In the genomic region with DNA sequence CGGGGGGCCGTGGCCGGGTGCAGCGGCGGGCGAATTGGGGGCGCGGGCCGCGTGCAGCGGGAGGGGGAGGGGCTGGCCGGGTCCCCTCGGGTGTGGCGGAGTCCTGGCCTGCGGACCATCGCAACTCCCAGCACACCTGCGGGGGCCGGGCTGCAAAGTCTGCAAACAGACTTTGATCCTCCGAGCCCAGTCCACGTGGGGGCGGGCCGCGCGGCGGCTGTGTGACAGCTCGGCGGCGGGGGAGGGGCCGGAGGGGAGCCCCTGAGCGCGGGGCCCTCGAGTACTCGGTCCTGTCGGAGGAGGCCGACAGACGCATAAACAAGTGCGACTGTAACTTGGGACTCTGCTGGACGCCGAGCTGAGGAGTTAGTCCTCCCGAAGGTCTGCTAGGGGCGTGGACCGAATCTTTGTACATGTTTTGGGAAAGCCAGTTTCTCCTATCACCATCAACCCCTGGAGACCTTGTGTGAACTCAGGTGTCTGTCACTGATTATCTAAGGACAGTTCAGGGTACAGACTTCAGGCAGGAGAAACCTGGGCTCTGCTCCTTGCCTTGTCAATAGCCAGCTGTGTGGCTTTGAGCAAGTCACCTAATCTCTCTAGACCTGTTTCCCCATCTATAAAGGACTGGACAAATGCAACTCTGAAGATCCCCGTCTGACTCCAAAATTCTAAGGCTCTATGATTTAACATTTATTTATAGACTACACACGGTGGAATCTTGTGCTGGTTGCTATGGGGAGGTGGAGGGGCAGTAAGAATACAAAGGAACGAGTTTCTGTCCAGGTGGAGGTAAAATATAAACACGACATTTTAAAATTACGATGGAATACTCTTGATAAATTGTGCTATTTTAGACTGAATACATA, we compare ENCODE assay signal across 8 cellular contexts. TPM values are rescaled to one million over a fixed set of nuclear protein-coding genes. Genes with fewer than 3 reads are reported as not detected.
A peak's percentile ranks its signal among the peaks of the same experiment; 100 is the strongest.
DNase-seq lines count a peak whose midpoint lies in the region; ATAC-seq and TF ChIP-seq lines count a peak whose summit lies in the region.

No MANE protein-coding gene starts in this region.

- H3K27me3 Mint-ChIP-seq in CD4-positive, alpha-beta T cell, result no peaks in the 10 kb centered on the region
- no peaks in the 10 kb centered on the region for H3K27me3 Mint-ChIP-seq in activated T-cell treated with anti-CD3 and anti-CD28 coated beads, Interleukin-2, amount 50 U/mL, for 4 hours (ENCODE audit: low read depth)

- TF ChIP-seq CTCF in CD4-positive, alpha-beta T cell (IDR thresholded peaks at IDR 0.05), result no peak
- TF ChIP-seq CTCF in heart left ventricle (IDR thresholded peaks at IDR 0.05) (peak in 1 of 12 donors; percentile 11), retinal pigment epithelial cell (conservative IDR thresholded peaks at IDR 0.05; ENCODE audit: low read depth, low read length) (no peak)

- intact Hi-C loops in CD4-positive, alpha-beta T cell (cut with DNase I, micrococcal nuclease), result loop anchor here (5.0 to 10.0 kb wide), 12 partner anchors 62 to 1438 kb away; a partner anchor contains a TSS
- intact Hi-C loops in heart left ventricle (cut with DNase I), result loop anchor here (2.0 to 10.0 kb wide), 15 partner anchors 33 to 321 kb away; a partner anchor contains a TSS

- peaks cover 0 to 59% (median 32%) of the 10 kb centered on the region in 12 donors for H3K4me1 ChIP-seq in heart left ventricle

- peak overlapping the region; percentile 86 for H3K27ac Mint-ChIP-seq in CD4-positive, alpha-beta T cell

- CTCF ChIA-PET in CD4-positive, alpha-beta T cell (lab: Charles Lee), result interaction anchor here (1.0 to 2.0 kb wide), 8 partner anchors 27 to 103 kb away, joined by 3 to 8 read pairs (median 5); a partner anchor contains a TSS

- H3K9me3 Mint-ChIP-seq in CD4-positive, alpha-beta T cell, result no peaks in the 10 kb centered on the region
- no peaks in the 10 kb centered on the region for H3K9me3 Mint-ChIP-seq in activated T-cell treated with anti-CD3 and anti-CD28 coated beads, Interleukin-2, amount 50 U/mL, for 4 hours

- H3K4me1 Mint-ChIP-seq in CD4-positive, alpha-beta T cell (ENCODE audit: low read depth), result peaks cover 45% of the 10 kb centered on the region
- H3K4me1 Mint-ChIP-seq in activated T-cell treated with anti-CD3 and anti-CD28 coated beads, Interleukin-2, amount 50 U/mL, for 4 hours (ENCODE audit: low read depth), result peaks cover 35% of the 10 kb centered on the region

- peaks cover 19% of the 10 kb centered on the region for H3K36me3 Mint-ChIP-seq in CD4-positive, alpha-beta T cell (ENCODE audit: low read depth)
- H3K36me3 Mint-ChIP-seq in activated T-cell treated with anti-CD3 and anti-CD28 coated beads, Interleukin-2, amount 50 U/mL, for 4 hours (ENCODE audit: insufficient read depth), result peaks cover 9% of the 10 kb centered on the region

- no peaks in the 10 kb centered on the region for H3K27me3 ChIP-seq in CD4-positive, alpha-beta T cell (ENCODE audit: control insufficient read depth, insufficient read depth, low read length)
- no peaks in the 10 kb centered on the region for H3K27me3 ChIP-seq in heart left ventricle

- no peaks in the 10 kb centered on the region for H3K9me3 ChIP-seq in CD4-positive, alpha-beta T cell (ENCODE audit: control insufficient read depth, low read length)
- H3K9me3 ChIP-seq in heart left ventricle, result no peaks in the 10 kb centered on the region

- peaks cover 0 to 15% (median 12%) of the 10 kb centered on the region in 9 donors for H3K36me3 ChIP-seq in heart left ventricle

- H3K4me3 Mint-ChIP-seq in CD4-positive, alpha-beta T cell, result peak overlapping the region; percentile 85
- H3K4me3 Mint-ChIP-seq in activated T-cell treated with anti-CD3 and anti-CD28 coated beads, Interleukin-2, amount 50 U/mL, for 4 hours, result peak overlapping the region; percentile 78

- ATAC-seq in CD4-positive, alpha-beta T cell (ENCODE audit: poor library complexity), result peak; percentile 46
- ATAC-seq in GM18867 (IDR thresholded peaks at IDR 0.05; ENCODE audit: unreplicated experiment) (peak; percentile 39), HG02981 (IDR thresholded peaks at IDR 0.05; ENCODE audit: unreplicated experiment) (peak; percentile 37), heart left ventricle (peak; percentile 26 to 77 (median 61))
- peak; percentile 41 to 49 for ATAC-seq in activated T-cell treated with anti-CD3 and anti-CD28 coated beads, Interleukin-2, amount 50 U/mL, for 4 hours

- H3K4me3 ChIP-seq in heart left ventricle (peak overlapping the region; percentile 78 to 98 (median 90)), retinal pigment epithelial cell (ENCODE audit: low read length) (peak overlapping the region; percentile 58)

- H3K27ac ChIP-seq in CD4-positive, alpha-beta T cell (ENCODE audit: low read depth, low read length), result peak overlapping the region; percentile 33
- H3K27ac ChIP-seq in heart left ventricle, result peak overlapping the region; percentile 74 to 99 (median 98)

- POLR2A ChIA-PET in CD4-positive, alpha-beta T cell (lab: Charles Lee), result interaction anchor here (0.6 to 2.9 kb wide), 8 partner anchors 11 to 1825 kb away, joined by 3 to 16 read pairs (median 6); a partner anchor contains a TSS

- WGBS in heart left ventricle, 4 donors, result 4 to 6% (median 5%) methylated on average over 28 to 47 of the region's 47 CpGs

- no peak for TF ChIP-seq POLR2A in heart left ventricle (IDR thresholded peaks at IDR 0.05)

- peak in 3 of 10 experiments; percentile 74 to 77 (median 76) for DNase-seq in CD4-positive, alpha-beta T cell
- DNase-seq in NCI-H2029 treated with DMSO at 0.1 percent for 48 hours (lab: John Stamatoyannopoulos, UW) (peak; percentile 9), heart left ventricle (peak in 2 of 5 donors; percentile 86 to 90), retinal pigment epithelial cell (ENCODE audit: low read depth) (no peak), iPS-NIHi7 (ENCODE audit: extremely low spot score) (no peak)
- DNase-seq in activated T-cell treated with anti-CD3 and anti-CD28 coated beads, Interleukin-2, amount 50 U/mL, for 4 hours, result peak; percentile 74

RNA-seq across cellular contexts. Expression of a gene that starts 0.7 kb away (rescaled TPM):
- total RNA-seq in CD4-positive, alpha-beta T cell, result 1 to 10 TPM; 6.0 TPM
- total RNA-seq in activated T-cell treated with anti-CD3 and anti-CD28 coated beads, Interleukin-2, amount 50 U/mL, for 4 hours, result 10 to 100 TPM; 16.7 to 17.9 (median 17.2) TPM
- total RNA-seq in heart left ventricle, result 10 to 100 TPM in 7 of 9 donors, 1 to 10 TPM in 2; 8.6 to 29.2 (median 16.2) TPM
- polyA plus RNA-seq in heart left ventricle, result 1 to 10 TPM; 2.8 to 4.2 TPM

Comparison
In these comparisons a context has a peak if more than half of its experiments do, and no peak if none do; other contexts are left out.
1. DNase-seq: peak in NCI-H2029 treated with DMSO at 0.1 percent for 48 hours (single experiment) and activated T-cell treated with anti-CD3 and anti-CD28 coated beads, Interleukin-2, amount 50 U/mL, for 4 hours (single experiment); none in retinal pigment epithelial cell (single experiment) and iPS-NIHi7 (single experiment).
2. Peak in every context shown above with its lines, with median percentiles within 50 percentile points of each other: ATAC-seq.